Comparison of ENCODE assay signal across 20 cellular contexts in genomic region chr15:96350321-96350720, GRCh38. TPM values are rescaled to one million over a fixed set of nuclear protein-coding genes. Genes with fewer than 3 reads are reported as not detected.
DNase-seq lines count a peak whose midpoint lies in the region; ATAC-seq and TF ChIP-seq lines count a peak whose summit lies in the region.
"Had no signal": no experiment of that assay in that cellular context is flagged by ENCODE, and none has a peak within 500 bp of the region (broad histone marks: within the 10 kb centered on the region; RNA-seq: fewer than 3 reads in every experiment).

No MANE protein-coding gene starts in this region.

- H3K4me3 ChIP-seq in breast epithelium (no peak overlapping the region), mammary epithelial cell (replicated peaks in 1 of 3; ENCODE audit: insufficient read depth in 1 of 3, low read depth in 2 of 3, low read length in 3 of 3) (no peak overlapping the region), fibroblast of lung (replicated peaks in 1 of 4; ENCODE audit: control extremely low read depth in 1 of 4, insufficient read depth in 1 of 4, low read depth in 3 of 4, low read length in 4 of 4) (no peak overlapping the region), transverse colon (no peak overlapping the region), mucosa of descending colon (no peak overlapping the region)
- H3K4me3 ChIP-seq: body of pancreas had no signal

- CTCF ChIA-PET in mammary epithelial cell (lab: Charles Lee; ENCODE audit: low non-redundant PET), result no interaction called here

- intact Hi-C loops in breast epithelium (cut with DNase I; ENCODE audit: low total_unique reads), result no loop called here
- intact Hi-C loops in mammary epithelial cell (cut with micrococcal nuclease), result no loop called here
- intact Hi-C loops in transverse colon (cut with DNase I; ENCODE audit: low total_unique reads), result no loop called here
- intact Hi-C loops in mucosa of descending colon (cut with DNase I, micrococcal nuclease), result no loop called here

- dilution Hi-C loops in mammary epithelial cell (cut with HindIII; ENCODE audit: low sequenced_read_pairs), result no loop called here

- no peaks in the 10 kb centered on the region for H3K9me3 Mint-ChIP-seq in osteocyte (ENCODE audit: unreplicated experiment)
- H3K9me3 Mint-ChIP-seq: activated CD4-positive, alpha-beta T cell treated with anti-CD3 and anti-CD28 coated beads, Interleukin-2, amount 10 ng/mL, durations not matched to agents 24 days and 14 days had no signal

- TF ChIP-seq POLR2A in breast epithelium (IDR thresholded peaks at IDR 0.05) (no peak), transverse colon (IDR thresholded peaks at IDR 0.05) (no peak)

- TF ChIP-seq CTCF in breast epithelium (IDR thresholded peaks at IDR 0.05) (no peak), mammary epithelial cell (conservative IDR thresholded peaks at IDR 0.05 in 1 of 2, IDR thresholded peaks at IDR 0.05 in 1 of 2; ENCODE audit: extremely low read depth in 1 of 2, insufficient read depth in 1 of 2, low read depth in 1 of 2, low read length in 2 of 2) (no peak), fibroblast of lung (conservative IDR thresholded peaks at IDR 0.05 in 1 of 2, IDR thresholded peaks at IDR 0.05 in 1 of 2; ENCODE audit: low read depth in 1 of 2, low read length in 2 of 2) (no peak), osteocyte (IDR thresholded peaks at IDR 0.05) (no peak), transverse colon (IDR thresholded peaks at IDR 0.05) (no peak), mucosa of descending colon (IDR thresholded peaks at IDR 0.05) (no peak)

- H3K4me1 Mint-ChIP-seq in osteocyte (ENCODE audit: unreplicated experiment), result peaks cover 82% of the 10 kb centered on the region
- H3K4me1 Mint-ChIP-seq: activated CD4-positive, alpha-beta T cell treated with anti-CD3 and anti-CD28 coated beads, Interleukin-2, amount 10 ng/mL, durations not matched to agents 24 days and 14 days had no signal

- peaks cover 20% of the 10 kb centered on the region for H3K36me3 Mint-ChIP-seq in osteocyte (ENCODE audit: unreplicated experiment)

- no peak for DNase-seq in breast epithelium (ENCODE audit: low spot score in 2 of 2)
- DNase-seq in mammary epithelial cell, result no peak
- peak in 1 of 2 donors; percentile 35 for DNase-seq in fibroblast of lung (ENCODE audit: low read depth in 2 of 2)
- DNase-seq in osteocyte (ENCODE audit: extremely low spot score, unreplicated experiment), result no peak
- DNase-seq in transverse colon, result no peak
- no peak for DNase-seq in COR-L47 (lab: John Stamatoyannopoulos, UW)
- no peak for DNase-seq in OCI-M1 (lab: John Stamatoyannopoulos, UW)
- no peak for DNase-seq in mucosa of descending colon
- DNase-seq: activated CD4-positive, alpha-beta T cell treated with anti-CD3 and anti-CD28 coated beads, Interleukin-2, amount 10 ng/mL, durations not matched to agents 24 days and 14 days; activated naive CD4-positive, alpha-beta T cell; body of pancreas; C1 segment of cervical spinal cord; effector CD4-positive, alpha-beta T cell; naive thymus-derived CD8-positive, alpha-beta T cell; NCI-H1930; NCI-H510A treated with DMSO at 0.1 percent for 48 hours; stimulated activated CD4-positive, alpha-beta T cell treated with anti-CD3 and anti-CD28 coated beads, Interleukin-4, amount 100 ng/mL, for 24 hours; stimulated activated CD8-positive, alpha-beta memory T cell treated with anti-CD3 and anti-CD28 coated beads, Interleukin-4, amount 100 ng/mL, for 48 hours; trophoblast cell had no signal

- H4K20me1 ChIP-seq in mammary epithelial cell (ENCODE audit: insufficient read depth, low read length) (no peaks in the 10 kb centered on the region), fibroblast of lung (ENCODE audit: control insufficient read depth, extremely low read depth, insufficient read depth, low read length) (no peaks in the 10 kb centered on the region)

- in situ Hi-C loops in mammary epithelial cell (cut with MboI; ENCODE audit: low sequenced_read_pairs in 2 of 2), result loop anchor here in 1 of 2 donors (25.0 kb wide), 1 partner anchor 887 kb away; no protein-coding TSS in a partner anchor
- in situ Hi-C loops in transverse colon (cut with MboI; ENCODE audit: low pct_ligation_motif_present in 1 of 4, low pct_unique_long_range_greater_than_20kb in 1 of 4, low sequenced_read_pairs in 3 of 4), result loop anchor here in 2 of 4 donors (25.0 kb wide), 3 partner anchors 537 to 1412 kb away; no protein-coding TSS in a partner anchor

- 80% methylated on average over 4 of the region's 4 CpGs for WGBS in mammary epithelial cell (ENCODE audit: low coverage, missing lambda C conversion rate)
- 46 to 49% methylated on average over 4 of the region's 4 CpGs for WGBS in transverse colon (ENCODE audit: low coverage in 1 of 2), 2 donors

- ATAC-seq in mucosa of descending colon, result no peak
- ATAC-seq: body of pancreas; naive thymus-derived CD8-positive, alpha-beta T cell had no signal

- peaks cover 0 to 4% of the 10 kb centered on the region in 2 donors for H3K4me1 ChIP-seq in breast epithelium
- H3K4me1 ChIP-seq in mammary epithelial cell (ENCODE audit: insufficient read depth, low read length), result peaks cover 12% of the 10 kb centered on the region
- H3K4me1 ChIP-seq in fibroblast of lung (ENCODE audit: control insufficient read depth, extremely low read depth, insufficient read depth, low read length), result peaks cover 13% of the 10 kb centered on the region
- peaks cover 0 to 43% (median 22%) of the 10 kb centered on the region in 4 donors for H3K4me1 ChIP-seq in transverse colon
- peaks cover 15% of the 10 kb centered on the region for H3K4me1 ChIP-seq in mucosa of descending colon (ENCODE audit: low read depth)

- no peaks in the 10 kb centered on the region for H3K9me3 ChIP-seq in breast epithelium
- no peaks in the 10 kb centered on the region for H3K9me3 ChIP-seq in mammary epithelial cell (replicated peaks; ENCODE audit: insufficient read depth, low read length)
- no peaks in the 10 kb centered on the region for H3K9me3 ChIP-seq in fibroblast of lung (ENCODE audit: control insufficient read depth, insufficient read depth, low read depth, low read length)
- H3K9me3 ChIP-seq in transverse colon, result no peaks in the 10 kb centered on the region
- no peaks in the 10 kb centered on the region for H3K9me3 ChIP-seq in mucosa of descending colon
- H3K9me3 ChIP-seq: body of pancreas had no signal

- no peaks in the 10 kb centered on the region for H3K27me3 Mint-ChIP-seq in osteocyte (ENCODE audit: unreplicated experiment)

- no TSS peak for BruUV-seq in mammary epithelial cell (replicated peaks; lab: Mats Ljungman, UMichigan)

- peak overlapping the region; percentile 96 for H3K27ac Mint-ChIP-seq in osteocyte (ENCODE audit: unreplicated experiment)
- H3K27ac Mint-ChIP-seq: activated CD4-positive, alpha-beta T cell treated with anti-CD3 and anti-CD28 coated beads, Interleukin-2, amount 10 ng/mL, durations not matched to agents 24 days and 14 days had no signal

- H3K36me3 ChIP-seq in breast epithelium, result no peaks in the 10 kb centered on the region
- H3K36me3 ChIP-seq in mammary epithelial cell (ENCODE audit: insufficient read depth, low read length), result no peaks in the 10 kb centered on the region
- peaks cover 9% of the 10 kb centered on the region for H3K36me3 ChIP-seq in fibroblast of lung (ENCODE audit: control insufficient read depth, insufficient read depth, low read length)
- no peaks in the 10 kb centered on the region for H3K36me3 ChIP-seq in transverse colon
- H3K36me3 ChIP-seq in mucosa of descending colon (ENCODE audit: low read depth), result no peaks in the 10 kb centered on the region

- peak overlapping the region; percentile 21 to 33 for H3K27ac ChIP-seq in breast epithelium
- H3K27ac ChIP-seq in mammary epithelial cell (ENCODE audit: insufficient read depth, low read depth, low read length), result no peak overlapping the region
- peak overlapping the region; percentile 49 for H3K27ac ChIP-seq in fibroblast of lung (ENCODE audit: insufficient read depth, low read length)
- H3K27ac ChIP-seq in transverse colon, result peak overlapping the region; percentile 12 to 98 (median 96)
- H3K27ac ChIP-seq: 22Rv1 had no signal

- H3K4me3 Mint-ChIP-seq in osteocyte (ENCODE audit: unreplicated experiment), result peak overlapping the region; percentile 46
- H3K4me3 Mint-ChIP-seq: activated CD4-positive, alpha-beta T cell treated with anti-CD3 and anti-CD28 coated beads, Interleukin-2, amount 10 ng/mL, durations not matched to agents 24 days and 14 days; naive thymus-derived CD8-positive, alpha-beta T cell had no signal

- H2AFZ ChIP-seq in mammary epithelial cell (ENCODE audit: low read depth, low read length), result no peak overlapping the region
- H2AFZ ChIP-seq in fibroblast of lung (ENCODE audit: low read length), result no peak overlapping the region

- H3K4me2 ChIP-seq in mammary epithelial cell (ENCODE audit: insufficient read depth, low read depth, low read length) (no peak overlapping the region), fibroblast of lung (ENCODE audit: extremely low read depth, insufficient read depth, low read length) (no peak overlapping the region)

- H3K27me3 ChIP-seq in breast epithelium (peaks cover 0 to 6% of the 10 kb centered on the region in 2 donors), mammary epithelial cell (ENCODE audit: insufficient read depth, low read length) (no peaks in the 10 kb centered on the region), fibroblast of lung (ENCODE audit: control insufficient read depth, insufficient read depth, low read length) (no peaks in the 10 kb centered on the region), transverse colon (peaks cover 46% of the 10 kb centered on the region)

- no peaks in the 10 kb centered on the region for H3K79me2 ChIP-seq in mammary epithelial cell (ENCODE audit: insufficient read depth, low read length)
- H3K79me2 ChIP-seq in fibroblast of lung (ENCODE audit: control insufficient read depth, insufficient read depth, low read length), result peaks cover 96% of the 10 kb centered on the region

- TF ChIP-seq EP300 in transverse colon (IDR thresholded peaks at IDR 0.05; ENCODE audit: low read depth), result no peak

- H3K9ac ChIP-seq in mammary epithelial cell (ENCODE audit: insufficient read depth, low read length) (no peak overlapping the region), fibroblast of lung (ENCODE audit: insufficient read depth, low read length) (no peak overlapping the region)

RNA-seq across cellular contexts. Expression of gene NR2F2, which starts 19.8 kb away (rescaled TPM):
- total RNA-seq in breast epithelium (10 to 100 TPM; 13.2 to 22.9 (median 13.6) TPM), mammary epithelial cell (10 to 100 TPM in 1 of 2 donors, 1 to 10 TPM in 1; 3.2 to 34.1 TPM), fibroblast of lung (9.2 and 15.7 TPM in 2 replicates), osteocyte (286 and 292 TPM in 2 replicates), transverse colon (10 to 100 TPM; 11.3 to 29.5 (median 18.4) TPM), mucosa of descending colon (10 to 100 TPM; 31.9 to 79.3 (median 36.8) TPM)
- polyA plus RNA-seq in mammary epithelial cell (17.8 TPM), fibroblast of lung (66.5 and 130 TPM in 2 replicates)
- polyA minus RNA-seq in mammary epithelial cell (31.9 TPM), fibroblast of lung (ENCODE audit: low replicate concordance) (78.0 and 158 TPM in 2 replicates)
- 124 and 286 TPM in 2 replicates for polyA plus RNA-seq in fibroblast of lung (2012)
- total RNA-seq: activated CD4-positive, alpha-beta T cell treated with anti-CD3 and anti-CD28 coated beads, Interleukin-2, amount 10 ng/mL, durations not matched to agents 24 days and 14 days; naive thymus-derived CD8-positive, alpha-beta T cell had no signal
- polyA plus RNA-seq: naive thymus-derived CD8-positive, alpha-beta T cell had no signal
